1 cellular context compared by ENCODE assay signal in genomic region chr10:91552706-91553105, GRCh38.
TF ChIP-seq lines count a peak whose summit lies in the region.

No MANE protein-coding gene starts in this region.

TF ChIP-seq in H1, 55 proteins besides CTCF, POLR2A, EP300 and RAD21 (continued from another document):
- TF ChIP-seq USF2 (IDR thresholded peaks at IDR 0.05; ENCODE audit: low read length) (no peak), RNF2 (IDR thresholded peaks at IDR 0.05; ENCODE audit: borderline replicate concordance, low read depth, low read length, missing control alignments, poor library complexity, severe bottlenecking) (no peak), ATF3 (IDR thresholded peaks at IDR 0.05; ENCODE audit: insufficient read depth, low read depth, low read length) (no peak), CBX5 (IDR thresholded peaks at IDR 0.05; ENCODE audit: low read depth, low read length) (no peak), NANOG (IDR thresholded peaks at IDR 0.05; ENCODE audit: insufficient read depth, low read depth, low read length, poor library complexity, severe bottlenecking) (no peak), HDAC2 (IDR thresholded peaks at IDR 0.05; ENCODE audit: borderline replicate concordance in 1 of 2, low read depth in 2 of 2, low read length in 2 of 2) (no peak)
TF ChIP-seq in H1: peak in this region for 0.
